ENCODE assay signal across 23 cellular contexts in the genomic region with DNA sequence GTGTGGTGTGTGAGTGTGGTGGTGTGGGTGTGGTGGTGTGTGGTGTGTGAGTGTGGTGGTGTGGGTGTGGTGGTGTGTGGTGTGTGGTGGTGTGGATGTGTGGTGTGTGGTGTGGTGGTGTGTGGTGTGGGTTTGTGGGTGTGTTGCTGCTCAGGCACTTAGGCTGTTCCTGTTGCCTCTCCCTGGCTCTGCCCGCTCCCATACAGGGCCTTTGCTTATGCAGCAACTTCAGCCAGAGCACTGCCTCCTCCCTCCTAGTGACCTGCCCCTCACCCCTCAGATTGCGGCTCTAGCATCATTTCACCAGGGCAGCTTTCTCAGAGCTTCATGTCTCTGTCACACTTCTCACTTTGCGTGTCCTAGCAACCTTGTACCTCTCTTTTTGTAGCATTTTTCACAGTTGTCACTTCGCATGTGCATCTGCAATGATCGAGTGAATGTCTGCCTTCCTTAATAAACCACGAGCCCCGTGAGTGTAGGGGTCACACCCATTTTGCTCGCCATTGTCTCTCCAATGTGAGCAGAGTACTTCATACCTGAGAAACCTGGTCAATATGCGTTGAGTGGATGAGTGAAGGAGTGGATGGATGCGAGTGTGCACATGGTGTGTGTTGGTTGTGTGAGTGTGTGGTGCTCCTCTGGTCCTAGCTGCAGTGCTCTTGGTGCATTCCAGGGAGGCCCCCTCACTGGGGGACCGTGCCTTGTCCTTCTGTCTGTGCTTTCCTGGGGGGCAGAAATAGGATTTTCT.
DNase-seq lines count a peak whose midpoint lies in the region; FAIRE-seq and TF ChIP-seq lines count a peak whose summit lies in the region.
"Had no signal": no experiment of that assay in that cellular context is flagged by ENCODE, and none has a peak within 500 bp of the region (broad histone marks: within the 10 kb centered on the region; RNA-seq: fewer than 3 reads in every experiment).

No MANE protein-coding gene starts in this region.

- H3K9me3 Mint-ChIP-seq in activated T-cell treated with anti-CD3 and anti-CD28 coated beads, Interleukin-2, amount 50 U/mL, for 24 hours, result peaks cover 4% of the 10 kb centered on the region

- no peak overlapping the region for H3K4me3 Mint-ChIP-seq in activated T-cell treated with anti-CD3 and anti-CD28 coated beads, Interleukin-2, amount 50 U/mL, for 24 hours
- H3K4me3 Mint-ChIP-seq: stimulated activated naive B cell treated with anti-CD40 and anti-IgM and Interleukin-4, amounts not matched to agents 10 μg/mL and 1 μg/mL and 100 μg/mL, for 72 hours; T-cell had no signal

- no peaks in the 10 kb centered on the region for H3K4me1 ChIP-seq in H1 (replicated peaks in 1 of 4; ENCODE audit: control insufficient read depth in 3 of 4, insufficient read depth in 4 of 4, low read length in 3 of 4)
- H3K4me1 ChIP-seq: esophagus muscularis mucosa, left lung, psoas muscle, testis had no signal

- H2BK12ac ChIP-seq in H1 (ENCODE audit: low read depth, low read length), result peak overlapping the region; percentile 33; the same call in 1 of the 2 replicates

- H3K79me1 ChIP-seq in H1 (ENCODE audit: low read depth, low read length), result no peaks in the 10 kb centered on the region

- H3K27me3 ChIP-seq in H1 (replicated peaks in 1 of 4; ENCODE audit: control insufficient read depth in 3 of 4, extremely low read depth in 1 of 4, insufficient read depth in 3 of 4, low read length in 3 of 4), result peaks cover 0 to 3% (median 0%) of the 10 kb centered on the region in 4 experiments; a peak in 1 of 7 replicates
- H3K27me3 ChIP-seq: esophagus muscularis mucosa, testis had no signal

- H3K4me3 ChIP-seq in H1 (ENCODE audit: extremely low read depth in 1 of 4, insufficient read depth in 2 of 4, low read depth in 3 of 4, low read length in 4 of 4), result no peak overlapping the region
- H3K4me3 ChIP-seq: esophagus muscularis mucosa, left lung, psoas muscle, testis had no signal

- no peaks in the 10 kb centered on the region for H3K9me3 ChIP-seq in H1 (ENCODE audit: insufficient read depth in 2 of 2, low read depth in 1 of 2, low read length in 1 of 2)
- H3K9me3 ChIP-seq: esophagus muscularis mucosa, psoas muscle, testis had no signal

- no peak overlapping the region for H2BK120ac ChIP-seq in H1 (replicated peaks; ENCODE audit: low read depth, low read length)

- H4K8ac ChIP-seq in H1 (ENCODE audit: extremely low read depth, insufficient read depth, low read length), result no peak overlapping the region

- no peak for TF ChIP-seq POLR2A in H1 (IDR thresholded peaks at IDR 0.05; ENCODE audit: control extremely low read depth in 1 of 2, low read depth in 2 of 2, low read length in 2 of 2)

- FAIRE-seq in H1 (lab: Jason Lieb, UNC), result no peak

- no peaks in the 10 kb centered on the region for H3K36me3 ChIP-seq in H1 (ENCODE audit: control insufficient read depth in 2 of 4, insufficient read depth in 4 of 4, low read length in 3 of 4)
- H3K36me3 ChIP-seq: left lung had no signal

- no peak overlapping the region for H4K5ac ChIP-seq in H1 (ENCODE audit: insufficient read length, low read depth, low read length)

- peak overlapping the region; percentile 92 for H3K56ac ChIP-seq in H1 (replicated peaks; ENCODE audit: insufficient read length, low read depth, low read length)

- peak overlapping the region; percentile 61; the same call in 1 of the 2 replicates for H2AK5ac ChIP-seq in H1 (ENCODE audit: low read depth, low read length)

- TF ChIP-seq RAD21 in H1 (IDR thresholded peaks at IDR 0.05 in 1 of 2, conservative IDR thresholded peaks at IDR 0.05 in 1 of 2; ENCODE audit: low read depth in 2 of 2, low read length in 2 of 2), result no peak

- no peaks in the 10 kb centered on the region for H3K36me3 Mint-ChIP-seq in activated T-cell treated with anti-CD3 and anti-CD28 coated beads, Interleukin-2, amount 50 U/mL, for 24 hours (ENCODE audit: low read depth)
- H3K36me3 Mint-ChIP-seq: T-cell had no signal

- peaks cover 10% of the 10 kb centered on the region; the same call in 1 of the 2 replicates for H3K23me2 ChIP-seq in H1 (ENCODE audit: low read depth, low read length)

- no peak overlapping the region for H4K91ac ChIP-seq in H1 (replicated peaks; ENCODE audit: insufficient read length, low read length)

- POLR2A ChIA-PET in H1 (lab: Charles Lee; ENCODE audit: partially characterized antibody), result interaction anchor here (0.7 kb wide), 1 partner anchor 18 kb away, joined by 3 read pairs; no protein-coding TSS in a partner anchor

- H3K27ac Mint-ChIP-seq in activated T-cell treated with anti-CD3 and anti-CD28 coated beads, Interleukin-2, amount 50 U/mL, for 24 hours, result peak overlapping the region; percentile 80
- H3K27ac Mint-ChIP-seq: stimulated activated naive B cell treated with anti-CD40 and anti-IgM and Interleukin-4, amounts not matched to agents 10 μg/mL and 1 μg/mL and 100 μg/mL, for 72 hours; T-cell had no signal

- no peak overlapping the region for H3K4me2 ChIP-seq in H1 (ENCODE audit: insufficient read depth in 1 of 2, low read depth in 2 of 2, low read length in 2 of 2)

- no peak overlapping the region for H3K4ac ChIP-seq in H1 (replicated peaks; ENCODE audit: insufficient read length, low read depth, low read length)

- H2BK5ac ChIP-seq in H1 (ENCODE audit: low read depth, low read length), result no peak overlapping the region

- no peak overlapping the region for H3K23ac ChIP-seq in H1 (ENCODE audit: insufficient read length)

- H2BK20ac ChIP-seq in H1 (ENCODE audit: low read length), result no peak overlapping the region

- no peak for TF ChIP-seq EP300 in H1 (IDR thresholded peaks at IDR 0.05; ENCODE audit: borderline replicate concordance in 1 of 2, low read depth in 2 of 2, low read length in 2 of 2)

- no peak overlapping the region for H2AFZ ChIP-seq in H1 (ENCODE audit: low read length)

- no peak overlapping the region for H3K14ac ChIP-seq in H1 (ENCODE audit: insufficient read length)

- DNase-seq in activated T-cell treated with anti-CD3 and anti-CD28 coated beads, Interleukin-2, amount 50 U/mL, for 24 hours, result no peak
- DNase-seq in activated T-cell treated with anti-CD3 and anti-CD28 coated beads for 4 hours (no peak), RPMI8226 (peak; percentile 13), H1 (ENCODE audit: low read depth in 1 of 2, low spot score in 2 of 2) (no peak), ureter (ENCODE audit: low spot score) (peak; percentile 34), A172 (ENCODE audit: low spot score) (no peak), 8988T (no peak), NCI-H1092 treated with DMSO at 0.1 percent for 48 hours (lab: John Stamatoyannopoulos, UW) (no peak)
- DNase-seq: activated CD4-positive, alpha-beta T cell treated with anti-CD3 and anti-CD28 coated beads, Interleukin-2, amount 50 U/mL, for 4 hours; cerebellar nuclear complex; effector CD4-positive, alpha-beta T cell; Karpas-422; left lung; midbrain; NCI-H1105; NCI-H2081; NCI-H510A treated with DMSO at 0.1 percent for 48 hours; psoas muscle; stimulated activated CD4-positive, alpha-beta T cell treated with anti-CD3 and anti-CD28 coated beads, Interleukin-1b, Interleukin-23, amount 100 ng/mL, for 48 hours; stimulated activated naive B cell treated with anti-CD40 and anti-IgM and Interleukin-4, amounts not matched to agents 10 μg/mL and 1 μg/mL and 100 μg/mL, for 72 hours; T-cell; testis had no signal

- no peaks in the 10 kb centered on the region for H3K79me2 ChIP-seq in H1 (ENCODE audit: control insufficient read depth in 1 of 2, insufficient read depth in 2 of 2, low read length in 2 of 2)

- no peak overlapping the region for H3K9ac ChIP-seq in H1 (replicated peaks in 1 of 4; ENCODE audit: extremely low read depth in 1 of 4, low read depth in 3 of 4, low read length in 3 of 4)

- CTCF ChIA-PET in H1 (lab: Charles Lee; ENCODE audit: partially characterized antibody), result interaction anchor here (0.7 to 2.5 kb wide), 25 partner anchors 7 to 561 kb away, joined by 3 to 14 read pairs (median 5); no protein-coding TSS in a partner anchor

- no peak overlapping the region for H3K27ac ChIP-seq in H1 (ENCODE audit: low read depth, low read length)
- H3K27ac ChIP-seq: esophagus muscularis mucosa, left lung, psoas muscle, testis had no signal

- TF ChIP-seq CTCF in H1 (IDR thresholded peaks at IDR 0.05; ENCODE audit: control extremely low read depth in 1 of 3, insufficient read depth in 1 of 3, low read depth in 1 of 3, low read length in 3 of 3), result no peak

- peaks cover 8% of the 10 kb centered on the region for H3K4me1 Mint-ChIP-seq in activated T-cell treated with anti-CD3 and anti-CD28 coated beads, Interleukin-2, amount 50 U/mL, for 24 hours (ENCODE audit: low read depth)

- peaks cover 15% of the 10 kb centered on the region for H3K27me3 Mint-ChIP-seq in activated T-cell treated with anti-CD3 and anti-CD28 coated beads, Interleukin-2, amount 50 U/mL, for 24 hours

- 90% methylated on average over 11 of the region's 11 CpGs; no CpG with 5 or more reads in 1 of the 2 experiments for WGBS in H1 (ENCODE audit: extremely low coverage in 1 of 2, insufficient coverage in 1 of 2, insufficient read length in 1 of 2, insufficient replicate concordance in 2 of 2, low coverage in 1 of 2, low lambda C conversion rate in 2 of 2, missing lambda C conversion rate in 1 of 2), 2 experiments

- H3K18ac ChIP-seq in H1 (ENCODE audit: extremely low read depth, low read length), result no peak overlapping the region

- peaks cover 0 to 1% of the 10 kb centered on the region in 2 experiments for H4K20me1 ChIP-seq in H1 (replicated peaks in 1 of 2; ENCODE audit: control insufficient read depth in 1 of 2, insufficient read depth in 2 of 2, low read length in 2 of 2)

- 0 out of 2 replicates have a peak overlapping the region, but pooled peaks have one; percentile 61 for H2BK15ac ChIP-seq in H1 (ENCODE audit: low read length)

TF ChIP-seq in H1, 55 proteins besides CTCF, POLR2A, EP300 and RAD21:
- TF ChIP-seq BACH1 (IDR thresholded peaks at IDR 0.05; ENCODE audit: low read length), result no peak
- TF ChIP-seq TAF1 (IDR thresholded peaks at IDR 0.05; ENCODE audit: low read depth, low read length), result no peak
- no peak for TF ChIP-seq SP4 (IDR thresholded peaks at IDR 0.05; ENCODE audit: low read length)
- no peak for TF ChIP-seq SRF (IDR thresholded peaks at IDR 0.05; ENCODE audit: low read depth, low read length)

Comparison
In these comparisons a context has a peak if more than half of its experiments do, and no peak if none do; other contexts are left out.
1. DNase-seq: peak in RPMI8226 (single experiment) and ureter (single experiment); none in activated T-cell treated with anti-CD3 and anti-CD28 coated beads, Interleukin-2, amount 50 U/mL, for 24 hours (single experiment), activated T-cell treated with anti-CD3 and anti-CD28 coated beads for 4 hours (single experiment), H1 (0 of 2), A172 (single experiment), 8988T (single experiment) and NCI-H1092 treated with DMSO at 0.1 percent for 48 hours (single experiment).